In genomic region chr2:108492364-108492763, GRCh38 we compare ENCODE assay signal across 10 cellular contexts. TPM values are rescaled to one million over a fixed set of nuclear protein-coding genes. Genes with fewer than 3 reads are reported as not detected.
DNase-seq lines count a peak whose midpoint lies in the region; ATAC-seq and TF ChIP-seq lines count a peak whose summit lies in the region.
"Had no signal": no experiment of that assay in that cellular context is flagged by ENCODE, and none has a peak within 500 bp of the region (broad histone marks: within the 10 kb centered on the region; RNA-seq: fewer than 3 reads in every experiment).

No MANE protein-coding gene starts in this region.

- H3K4me3 ChIP-seq in left lung, result no peak overlapping the region

- H3K36me3 ChIP-seq in left lung, result peaks cover 0 to 87% of the 10 kb centered on the region in 2 donors

- TF ChIP-seq CTCF in left lung (IDR thresholded peaks at IDR 0.05), result no peak

- intact Hi-C loops in left lung (cut with DNase I), result no loop called here

- H3K27ac ChIP-seq in left lung, result no peak overlapping the region
- H3K27ac ChIP-seq: WERI-Rb-1 had no signal

- no peaks in the 10 kb centered on the region for H3K27me3 ChIP-seq in left lung

- ATAC-seq in left lung, result peak; percentile 44
- no peak for ATAC-seq in HG02840 (IDR thresholded peaks at IDR 0.05; ENCODE audit: low FRiP score, unreplicated experiment)
- no peak for ATAC-seq in HG02678 (IDR thresholded peaks at IDR 0.05; ENCODE audit: unreplicated experiment)

- in situ Hi-C loops in ACHN (cut with HindIII; ENCODE audit: low pct_ligation_motif_present, low pct_unique_long_range_greater_than_20kb, low sequenced_read_pairs), result no loop called here

- H3K4me1 ChIP-seq in left lung, result no peaks in the 10 kb centered on the region

- peak; percentile 46 for DNase-seq in ACHN
- peak; percentile 79 for DNase-seq in HT1080 (ENCODE audit: low read depth)
- DNase-seq in brain pericyte (ENCODE audit: low read depth, low spot score), result peak; percentile 65
- no peak for DNase-seq in left lung
- no peak for DNase-seq in MV-4-11 (lab: John Stamatoyannopoulos, UW)
- no peak for DNase-seq in NOMO-1 (lab: John Stamatoyannopoulos, UW; ENCODE audit: unreplicated experiment in 2 of 2)
- DNase-seq: CD4-positive, alpha-beta T cell; WERI-Rb-1 had no signal

- H3K9me3 ChIP-seq in left lung, result no peaks in the 10 kb centered on the region

RNA-seq across cellular contexts. Expression of gene LIMS1, which starts 41.9 kb away (rescaled TPM):
- 92.3 and 132 TPM in 2 replicates for total RNA-seq in HT1080 (2014; rRNA removed; shearing (Covaris generic))
- polyA plus RNA-seq in HT1080 (2015; cell fraction: cytosol; rRNA removed), result 69.5 and 98.7 TPM in 2 replicates
- polyA plus RNA-seq in HT1080 (2015; cell fraction: nucleus; rRNA removed), result 36.1 and 49.5 TPM in 2 replicates
- 100 to 1,000 TPM; 111 to 122 TPM for total RNA-seq in left lung

RNA-seq across cellular contexts. Expression of gene GCC2, which starts 43.4 kb away (rescaled TPM):
- 8.0 and 10.3 TPM in 2 replicates for total RNA-seq in HT1080 (2014; rRNA removed; shearing (Covaris generic))
- polyA plus RNA-seq in HT1080 (2015; cell fraction: cytosol; rRNA removed), result 8.6 and 14.3 TPM in 2 replicates
- polyA plus RNA-seq in HT1080 (2015; cell fraction: nucleus; rRNA removed), result 23.9 and 29.6 TPM in 2 replicates
- 10 to 100 TPM; 35.0 to 40.5 TPM for total RNA-seq in left lung

Comparison
In these comparisons a context has a peak if more than half of its experiments do, and no peak if none do; other contexts are left out.
1. DNase-seq: peak in ACHN (single experiment), HT1080 (single experiment) and brain pericyte (single experiment); none in left lung (0 of 2), MV-4-11 (single experiment) and NOMO-1 (0 of 2).